Comparison of ENCODE assay signal across 8 cellular contexts in genomic region chr12:49945394-49946080, GRCh38. TPM values are rescaled to one million over a fixed set of nuclear protein-coding genes. Genes with fewer than 3 reads are reported as not detected.
DNase-seq lines count a peak whose midpoint lies in the region; ATAC-seq and TF ChIP-seq lines count a peak whose summit lies in the region.

No MANE protein-coding gene starts in this region.

- H4K20me1 ChIP-seq in IMR-90 (ENCODE audit: insufficient read depth, low read length) = no peaks in the 10 kb centered on the region
- no peaks in the 10 kb centered on the region for H4K20me1 ChIP-seq in SU-DHL-6 (ENCODE audit: low read depth, low read length)

- 0 out of 2 replicates have a peak, but pooled peaks cover 3% of the 10 kb centered on the region for H3K9me1 ChIP-seq in IMR-90 (ENCODE audit: insufficient read depth, low read length)

- peak overlapping the region; percentile 89 for H2AFZ ChIP-seq in IMR-90 (replicated peaks; ENCODE audit: low read length, poor library complexity)
- H2AFZ ChIP-seq in SU-DHL-6 (ENCODE audit: low read depth, low read length, severe bottlenecking) = no peak overlapping the region

- dilution Hi-C loops in IMR-90 (cut with HindIII; ENCODE audit: low sequenced_read_pairs, unreplicated experiment) = no loop called here

- H2AK5ac ChIP-seq in IMR-90 (ENCODE audit: low read depth, low read length) = no peak overlapping the region

- no peak for TF ChIP-seq POLR2A in IMR-90 (IDR thresholded peaks at IDR 0.05; ENCODE audit: low read depth, low read length)
- TF ChIP-seq POLR2A in tibial nerve (IDR thresholded peaks at IDR 0.05) = no peak

- H3K14ac ChIP-seq in IMR-90 (replicated peaks; ENCODE audit: low read depth, low read length) = peak overlapping the region; percentile 51

- WGBS in IMR-90 (ENCODE audit: extremely low coverage in 2 of 2, insufficient read length in 1 of 2), 2 experiments = 40% methylated on average over 4 of the region's 28 CpGs; no CpG with 5 or more reads in 1 of the 2 experiments
- WGBS in heart right ventricle, 2 donors = 10 to 12% methylated on average over 28 of the region's 28 CpGs
- 4 to 7% methylated on average over 28 of the region's 28 CpGs for WGBS in tibial nerve, 2 donors

- no peak overlapping the region for H3K56ac ChIP-seq in IMR-90 (ENCODE audit: extremely low read depth, insufficient read depth, low read length)

- H3K9ac ChIP-seq in IMR-90 (ENCODE audit: low read depth, low read length) (no peak overlapping the region), SU-DHL-6 (ENCODE audit: low read length) (no peak overlapping the region)

- no peak overlapping the region for H2BK20ac ChIP-seq in IMR-90 (ENCODE audit: low read depth, low read length)

- H3K9me2 ChIP-seq in SU-DHL-6 (replicated peaks; ENCODE audit: insufficient read depth, low read length) = no peaks in the 10 kb centered on the region

- POLR2A ChIA-PET in IMR-90 (lab: Charles Lee; ENCODE audit: unreplicated experiment) = no interaction called here

- DNase-seq in AG09309 (ENCODE audit: low read depth) = peak; percentile 21
- peak; percentile 79 for DNase-seq in IMR-90
- DNase-seq in activated naive CD8-positive, alpha-beta T cell treated with anti-CD3 and anti-CD28 coated beads, Interleukin-2, amount 50 U/mL, for 16 hours (ENCODE audit: low read depth, low spot score) = peak; percentile 78
- DNase-seq in heart right ventricle = peak; percentile 81 to 87
- DNase-seq in posterior cingulate gyrus = peak; percentile 58 to 96 (median 84)
- DNase-seq in tibial nerve (ENCODE audit: low spot score in 2 of 2) = peak; percentile 52 to 69

- peak overlapping the region in 1 of 2 experiments; percentile 51; a peak in 2 of 4 replicates for H4K8ac ChIP-seq in IMR-90 (ENCODE audit: low read depth in 2 of 2, low read length in 2 of 2)

- H3K4me1 ChIP-seq in IMR-90 (ENCODE audit: control insufficient read depth, insufficient read depth, low read length) = no peaks in the 10 kb centered on the region; the same call in 1 of the 2 replicates
- H3K4me1 ChIP-seq in heart right ventricle = peaks cover 0 to 26% (median 10%) of the 10 kb centered on the region in 9 donors
- H3K4me1 ChIP-seq in tibial nerve = peaks cover 0 to 11% (median 3%) of the 10 kb centered on the region in 4 donors

- H3K4me3 ChIP-seq in AG09309 (ENCODE audit: control insufficient read depth, low read depth, low read length) (no peak overlapping the region), IMR-90 (ENCODE audit: insufficient read depth, low read depth, low read length) (no peak overlapping the region), SU-DHL-6 (ENCODE audit: insufficient read depth, low read length, poor library complexity, severe bottlenecking) (no peak overlapping the region), heart right ventricle (peak overlapping the region in 8 of 10 donors; percentile 13 to 44 (median 36)), tibial nerve (peak overlapping the region in 2 of 4 donors; percentile 26 to 31)

- peak overlapping the region; percentile 67; the same call in 1 of the 2 replicates for H2BK120ac ChIP-seq in IMR-90 (ENCODE audit: low read depth, low read length)

- peaks cover 12% of the 10 kb centered on the region; the same call in 1 of the 2 replicates for H3K27me3 ChIP-seq in IMR-90 (ENCODE audit: control insufficient read depth, insufficient read depth, low read length)
- H3K27me3 ChIP-seq in SU-DHL-6 (ENCODE audit: low read length) = no peaks in the 10 kb centered on the region
- H3K27me3 ChIP-seq in heart right ventricle = peaks cover 0 to 12% (median 0%) of the 10 kb centered on the region in 7 donors
- peaks cover 0 to 3% of the 10 kb centered on the region in 2 donors for H3K27me3 ChIP-seq in tibial nerve

- no peak overlapping the region for H3K23ac ChIP-seq in IMR-90 (ENCODE audit: low read depth, low read length)

- H3K4ac ChIP-seq in IMR-90 (ENCODE audit: low read depth, low read length) = peak overlapping the region; percentile 26; the same call in 1 of the 2 replicates

- BruUV-seq in IMR-90 (replicated peaks; lab: Mats Ljungman, UMichigan) = no TSS peak

- CTCF ChIA-PET in IMR-90 (lab: Yijun Ruan, JAX) = interaction anchor here (0.5 to 1.8 kb wide), 14 partner anchors 9 to 277 kb away, joined by 3 to 15 read pairs (median 4); no protein-coding TSS in a partner anchor

- peak; percentile 96 for TF ChIP-seq CTCF in AG09309 (IDR thresholded peaks at IDR 0.05; ENCODE audit: control insufficient read depth, insufficient read depth, low read depth, low read length, missing control alignments)
- TF ChIP-seq CTCF in IMR-90 (conservative IDR thresholded peaks at IDR 0.05; ENCODE audit: low read depth, low read length) = peak; percentile 90
- TF ChIP-seq CTCF in SU-DHL-6 (IDR thresholded peaks at IDR 0.05; ENCODE audit: insufficient read depth, low read length, poor library complexity, severe bottlenecking) = peak; percentile 75
- peak; percentile 72 to 97 (median 95) for TF ChIP-seq CTCF in heart right ventricle (IDR thresholded peaks at IDR 0.05)
- TF ChIP-seq CTCF in tibial nerve (IDR thresholded peaks at IDR 0.05) = peak; percentile 85 to 95 (median 89)

- intact Hi-C loops in IMR-90 (cut with micrococcal nuclease) = loop anchor here (1.0 to 2.0 kb wide), 2 partner anchors 76 to 169 kb away; no protein-coding TSS in a partner anchor
- intact Hi-C loops in heart right ventricle (cut with DNase I) = loop anchor here in 7 of 10 donors (1.0 to 10.0 kb wide), 4 partner anchors 78 to 249 kb away; no protein-coding TSS in a partner anchor
- intact Hi-C loops in posterior cingulate gyrus (cut with DNase I) = loop anchor here (5.0 kb wide), 1 partner anchor 43 kb away; the partner anchor contains the start of gene FAIM2

- no peaks in the 10 kb centered on the region for H3K79me1 ChIP-seq in IMR-90 (ENCODE audit: low read depth in 1 of 2, low read length in 2 of 2)

- peak; percentile 55 for TF ChIP-seq RAD21 in IMR-90 (IDR thresholded peaks at IDR 0.05; ENCODE audit: low read length)

- no peak overlapping the region; the same call in 1 of the 2 replicates for H4K5ac ChIP-seq in IMR-90 (ENCODE audit: low read depth, low read length)

- no peak overlapping the region for H2BK5ac ChIP-seq in IMR-90 (ENCODE audit: low read depth, low read length, poor library complexity, severe bottlenecking)

- H4K91ac ChIP-seq in IMR-90 (ENCODE audit: insufficient read depth, low read depth, low read length) = no peak overlapping the region

- H3K18ac ChIP-seq in IMR-90 (ENCODE audit: low read depth, low read length) = no peak overlapping the region; the same call in 1 of the 2 replicates

- H3K27ac ChIP-seq in IMR-90 (ENCODE audit: insufficient read depth, low read length) (no peak overlapping the region), SU-DHL-6 (ENCODE audit: low read depth, low read length) (no peak overlapping the region), heart right ventricle (peak overlapping the region in 5 of 10 donors; percentile 15 to 65 (median 53)), tibial nerve (peak overlapping the region in 2 of 4 donors; percentile 62 to 66)

- ATAC-seq in GM19023 (IDR thresholded peaks at IDR 0.05; ENCODE audit: unreplicated experiment) (peak; percentile 87), IMR-90 (ENCODE audit: low read depth) (peak; percentile 100), heart right ventricle (peak; percentile 94 to 97 (median 96))

- H2BK15ac ChIP-seq in IMR-90 (ENCODE audit: low read depth, low read length) = no peak overlapping the region; the same call in 2 of the 3 replicates

- no peaks in the 10 kb centered on the region for H3K79me2 ChIP-seq in SU-DHL-6 (ENCODE audit: insufficient read depth, low read length)

- H3K9me3 ChIP-seq in IMR-90 (ENCODE audit: control insufficient read depth, insufficient read depth, low read length) (no peaks in the 10 kb centered on the region), SU-DHL-6 (ENCODE audit: insufficient read depth, low read length) (no peaks in the 10 kb centered on the region), heart right ventricle (no peaks in the 10 kb centered on the region), tibial nerve (no peaks in the 10 kb centered on the region)

- no peaks in the 10 kb centered on the region for H3F3A ChIP-seq in SU-DHL-6 (ENCODE audit: insufficient read depth)

- in situ Hi-C loops in IMR-90 (cut with MboI; ENCODE audit: low sequenced_read_pairs) = no loop called here

- H3K36me3 ChIP-seq in IMR-90 (ENCODE audit: control insufficient read depth, insufficient read depth, low read length) (no peaks in the 10 kb centered on the region), SU-DHL-6 (ENCODE audit: low read length) (no peaks in the 10 kb centered on the region), heart right ventricle (no peaks in the 10 kb centered on the region), tibial nerve (no peaks in the 10 kb centered on the region)

- TF ChIP-seq EP300 in tibial nerve (IDR thresholded peaks at IDR 0.05) = peak in 1 of 2 donors; percentile 28

- peak overlapping the region; percentile 19 for H2AK9ac ChIP-seq in IMR-90 (replicated peaks; ENCODE audit: low read depth, low read length, poor library complexity)

- H3K4me2 ChIP-seq in IMR-90 (ENCODE audit: low read depth, low read length) (peak overlapping the region; percentile 47), SU-DHL-6 (ENCODE audit: low read depth, low read length, poor library complexity, severe bottlenecking) (no peak overlapping the region)

RNA-seq across cellular contexts. Expression of gene AQP2, which starts 5.0 kb away (rescaled TPM):
- total RNA-seq in IMR-90 (2012; rRNA removed) (not detected in 2 replicates), heart right ventricle (not detected), tibial nerve (not detected)
- polyA plus RNA-seq in IMR-90 (2012; rRNA removed) (not detected in 2 replicates), heart right ventricle (under 1 TPM in 1 of 2 donors, not detected in 1; 0.04 TPM)
- not detected in 2 replicates for polyA plus RNA-seq in IMR-90 (2012; cell fraction: cytosol; rRNA removed)
- not detected in 2 replicates for polyA plus RNA-seq in IMR-90 (2012; cell fraction: nucleus; rRNA removed; ENCODE audit: low replicate concordance)

RNA-seq across cellular contexts. Expression of gene AQP5, which starts 16.1 kb away (rescaled TPM):
- total RNA-seq in IMR-90 (2012; rRNA removed) (not detected in 2 replicates), heart right ventricle (1 to 10 TPM in 1 of 10 donors, under 1 TPM in 5, not detected in 4; 0.16 to 1.0 (median 0.48) TPM), tibial nerve (under 1 TPM in 1 of 4 donors, not detected in 3; 0.21 TPM)
- polyA plus RNA-seq in IMR-90 (2012; rRNA removed) (not detected in 2 replicates), heart right ventricle (1 to 10 TPM; 1.1 to 2.6 TPM)
- not detected in 2 replicates for polyA plus RNA-seq in IMR-90 (2012; cell fraction: cytosol; rRNA removed)
- polyA plus RNA-seq in IMR-90 (2012; cell fraction: nucleus; rRNA removed; ENCODE audit: low replicate concordance) = 0.10 TPM in 1 of 2 replicates, not detected in the other

RNA-seq across cellular contexts. Expression of gene AQP6, which starts 27.2 kb away (rescaled TPM):
- not detected in 2 replicates for total RNA-seq in IMR-90 (2012; rRNA removed)
- not detected in 2 replicates for polyA plus RNA-seq in IMR-90 (2012; rRNA removed)
- polyA plus RNA-seq in IMR-90 (2012; cell fraction: cytosol; rRNA removed) = not detected in 2 replicates
- polyA plus RNA-seq in IMR-90 (2012; cell fraction: nucleus; rRNA removed; ENCODE audit: low replicate concordance) = 0.01 and 0.03 TPM in 2 replicates
- not detected for total RNA-seq in heart right ventricle
- under 1 TPM; 0.06 to 0.15 TPM for polyA plus RNA-seq in heart right ventricle
- under 1 TPM in 2 of 4 donors, not detected in 2; 0.39 to 0.63 TPM for total RNA-seq in tibial nerve

RNA-seq across cellular contexts. Expression of gene FAIM2, which starts 41.8 kb away (rescaled TPM):
- total RNA-seq in IMR-90 (2012; rRNA removed) (0.72 and 0.83 TPM in 2 replicates), heart right ventricle (10 to 100 TPM in 1 of 10 donors, 1 to 10 TPM in 9; 1.2 to 11.3 (median 3.2) TPM), tibial nerve (10 to 100 TPM in 3 of 4 donors, 1 to 10 TPM in 1; 6.9 to 68.6 (median 36.9) TPM)
- polyA plus RNA-seq in IMR-90 (2012; rRNA removed) (5.0 and 5.3 TPM in 2 replicates), heart right ventricle (10 to 100 TPM in 1 of 2 donors, 1 to 10 TPM in 1; 7.8 to 15.0 TPM)
- 6.5 and 8.2 TPM in 2 replicates for polyA plus RNA-seq in IMR-90 (2012; cell fraction: cytosol; rRNA removed)
- 2.1 and 3.4 TPM in 2 replicates for polyA plus RNA-seq in IMR-90 (2012; cell fraction: nucleus; rRNA removed; ENCODE audit: low replicate concordance)

Comparison
In these comparisons a context has a peak if more than half of its experiments do, and no peak if none do; other contexts are left out.
1. DNase-seq: peak in every context shown above with its lines; median percentile 84 in heart right ventricle; 84 in posterior cingulate gyrus; 79 in IMR-90; 78 in activated naive CD8-positive, alpha-beta T cell treated with anti-CD3 and anti-CD28 coated beads, Interleukin-2, amount 50 U/mL, for 16 hours; 60 in tibial nerve; 21 in AG09309.
2. H3K4me3 ChIP-seq: peak in heart right ventricle (8 of 10); none in AG09309 (single experiment), IMR-90 (single experiment) and SU-DHL-6 (single experiment).
3. Peak in every context shown above with its lines, with median percentiles within 50 percentile points of each other: CTCF ChIP-seq and ATAC-seq.